25 cellular contexts compared by ENCODE assay signal in genomic region chr1:222539951-222540597, GRCh38. TPM values are rescaled to one million over a fixed set of nuclear protein-coding genes. Genes with fewer than 3 reads are reported as not detected.
A peak's percentile ranks its signal among the peaks of the same experiment; 100 is the strongest.
DNase-seq lines count a peak whose midpoint lies in the region; ATAC-seq, FAIRE-seq and TF ChIP-seq lines count a peak whose summit lies in the region.
"Had no signal": no experiment of that assay in that cellular context is flagged by ENCODE, and none has a peak within 500 bp of the region (broad histone marks: within the 10 kb centered on the region; RNA-seq: fewer than 3 reads in every experiment).

No MANE protein-coding gene starts in this region.

- H3K4me2 ChIP-seq in K562 (ENCODE audit: insufficient read depth, low read length): no peak overlapping the region
- H3K4me2 ChIP-seq: BLaER1 had no signal

- TF ChIP-seq EP300 in K562 (IDR thresholded peaks at IDR 0.05; ENCODE audit: low read length): no peak

- no peak for TF ChIP-seq POLR2A in K562 (conservative IDR thresholded peaks at IDR 0.05)

- no peak overlapping the region; a peak in 1 of 4 replicates for H3K9ac ChIP-seq in K562 (ENCODE audit: insufficient read depth in 1 of 2, low read depth in 2 of 2, low read length in 2 of 2)
- H3K9ac ChIP-seq: BLaER1 had no signal

- peaks cover 0 to 14% of the 10 kb centered on the region in 2 experiments; a peak in 3 of 5 replicates for H3K27me3 ChIP-seq in K562 (ENCODE audit: control insufficient read depth in 2 of 2, insufficient read depth in 2 of 2, low read length in 2 of 2)
- peaks cover 3% of the 10 kb centered on the region for H3K27me3 ChIP-seq in effector memory CD4-positive, alpha-beta T cell (replicated peaks; ENCODE audit: control insufficient read depth, insufficient read depth, low read length, poor library complexity, severe bottlenecking)
- H3K27me3 ChIP-seq: BLaER1, SJSA1 had no signal

- no peak overlapping the region for H3K27ac ChIP-seq in K562 (ENCODE audit: extremely low read depth, low read depth, low read length)
- no peak overlapping the region for H3K27ac ChIP-seq in effector memory CD4-positive, alpha-beta T cell (ENCODE audit: insufficient read depth, low read length, poor library complexity, severe bottlenecking)
- H3K27ac ChIP-seq: BLaER1, SJSA1 had no signal

- DNase-seq in M059J (ENCODE audit: low read depth): peak; percentile 18
- DNase-seq in K562 (ENCODE audit: extremely low read depth in 1 of 4, low spot score in 3 of 4): no peak
- DNase-seq in iris pigment epithelial cell (ENCODE audit: low read depth): peak; percentile 10
- DNase-seq in globus pallidus (ENCODE audit: low spot score): no peak
- DNase-seq in effector memory CD4-positive, alpha-beta T cell: no peak
- DNase-seq: Caco-2; CD4-positive, alpha-beta T cell; DMS 273 treated with DMSO at 0.1 percent for 48 hours; DND-41; H7; HFFc6; KG1; MV-4-11; NCI-H1694 treated with DMSO at 0.1 percent for 48 hours; NCI-H446 treated with DMSO at 0.1 percent for 48 hours; NCI-H526 treated with DMSO at 0.1 percent for 48 hours; OCI-M1 had no signal

- TF ChIP-seq RAD21 in K562 (CRISPR knock-in tag; conservative IDR thresholded peaks at IDR 0.05 in 1 of 2, IDR thresholded peaks at IDR 0.05 in 1 of 2): no peak

- POLR2A ChIA-PET in K562 (lab: Yijun Ruan, JAX): interaction anchor here (1.2 to 1.5 kb wide), 2 partner anchors 13 to 16 kb away, joined by 3 to 4 read pairs; no protein-coding TSS in a partner anchor

- H3K9me1 ChIP-seq in K562 (ENCODE audit: control insufficient read depth, insufficient read depth, low read length): no peaks in the 10 kb centered on the region

- TF ChIP-seq CTCF in K562 (IDR thresholded peaks at IDR 0.05 in 2 of 3, conservative IDR thresholded peaks at IDR 0.05 in 1 of 3; ENCODE audit: insufficient read depth in 2 of 3, low read depth in 1 of 3, low read length in 3 of 3): no peak

- in situ Hi-C loops in K562 (cut with MboI): no loop called here

- intact Hi-C loops in K562 (cut with micrococcal nuclease): loop anchor here (5.0 kb wide), 1 partner anchor 92 kb away; no protein-coding TSS in a partner anchor

- no peaks in the 10 kb centered on the region for H3K36me3 ChIP-seq in K562 (ENCODE audit: control insufficient read depth, insufficient read depth, low read length)
- no peaks in the 10 kb centered on the region for H3K36me3 ChIP-seq in effector memory CD4-positive, alpha-beta T cell (ENCODE audit: control insufficient read depth, insufficient read depth, low read length)
- H3K36me3 ChIP-seq: BLaER1, SJSA1 had no signal

- H3K4me3 ChIP-seq in K562: no peak overlapping the region
- H3K4me3 ChIP-seq in effector memory CD4-positive, alpha-beta T cell (ENCODE audit: insufficient read depth, low read depth, low read length, poor library complexity, severe bottlenecking): no peak overlapping the region
- H3K4me3 ChIP-seq: BLaER1, SJSA1 had no signal

- no peaks in the 10 kb centered on the region for H3K79me2 ChIP-seq in K562 (ENCODE audit: control insufficient read depth, insufficient read depth, low read length)

- FAIRE-seq in K562 (lab: Jason Lieb, UNC): no peak
- FAIRE-seq: GM12892, GM19239, HepG2 had no signal

- H3K4me1 ChIP-seq in K562 (replicated peaks in 1 of 2; ENCODE audit: control insufficient read depth in 2 of 2, insufficient read depth in 2 of 2, low read length in 2 of 2): peaks cover 0 to 6% of the 10 kb centered on the region in 2 experiments; a peak in 4 of 5 replicates
- H3K4me1 ChIP-seq in effector memory CD4-positive, alpha-beta T cell (ENCODE audit: control insufficient read depth, insufficient read depth, low read length, poor library complexity, severe bottlenecking): no peaks in the 10 kb centered on the region
- H3K4me1 ChIP-seq: BLaER1, Caco-2 had no signal

- no peaks in the 10 kb centered on the region for H3K9me3 ChIP-seq in K562 (replicated peaks; ENCODE audit: control insufficient read depth, insufficient read depth, low read depth, low read length)
- no peaks in the 10 kb centered on the region for H3K9me3 ChIP-seq in effector memory CD4-positive, alpha-beta T cell (ENCODE audit: control insufficient read depth, low read length)
- H3K9me3 ChIP-seq: BLaER1, Caco-2, SJSA1 had no signal

- WGBS in K562 (ENCODE audit: insufficient coverage, low coverage, missing lambda C conversion rate): 23% methylated on average over 16 of the region's 16 CpGs

- ATAC-seq in K562 (no peak), GM18873 (IDR thresholded peaks at IDR 0.05; ENCODE audit: low FRiP score, unreplicated experiment) (no peak), GM19463 (IDR thresholded peaks at IDR 0.05; ENCODE audit: unreplicated experiment) (no peak)
- ATAC-seq: HepG2, Right ventricle myocardium inferior had no signal

- CTCF ChIA-PET in K562 (lab: Yijun Ruan, JAX; ENCODE audit: low intra/inter-chr PET ratio): no interaction called here

- BruUV-seq in K562 (replicated peaks; lab: Mats Ljungman, UMichigan): no TSS peak

- H2AFZ ChIP-seq in K562 (ENCODE audit: low read depth, low read length): peak overlapping the region; percentile 36; the same call in 1 of the 2 replicates

- H4K20me1 ChIP-seq in K562 (replicated peaks; ENCODE audit: control insufficient read depth, insufficient read depth, low read length): no peaks in the 10 kb centered on the region
- H4K20me1 ChIP-seq: BLaER1 had no signal

TF ChIP-seq in K562, 482 proteins besides CTCF, POLR2A, EP300 and RAD21 (continues in another document):
- TF ChIP-seq POLR2AphosphoS5 (IDR thresholded peaks at IDR 0.05; ENCODE audit: control insufficient read depth, insufficient read depth, low read depth, low read length): no peak
- no peak for TF ChIP-seq KDM1A (IDR thresholded peaks at IDR 0.05)
- no peak for TF ChIP-seq E2F3 (CRISPR knock-in tag; IDR thresholded peaks at IDR 0.05)
- TF ChIP-seq HDAC1 (IDR thresholded peaks at IDR 0.05): no peak
- TF ChIP-seq ZNF134 (CRISPR knock-in tag; conservative IDR thresholded peaks at IDR 0.05): no peak
- no peak for TF ChIP-seq ZBTB1 (CRISPR knock-in tag; IDR thresholded peaks at IDR 0.05; ENCODE audit: borderline replicate concordance, low read depth)
- TF ChIP-seq THAP12 (CRISPR knock-in tag; IDR thresholded peaks at IDR 0.05): no peak

RNA-seq across cellular contexts. Expression of gene HHIPL2, which starts 7.8 kb away (rescaled TPM):
- total RNA-seq in M059J (2014; rRNA removed; shearing (Covaris generic)): 3.3 and 3.9 TPM in 2 replicates
- 0.23 and 0.92 TPM in 2 replicates for total RNA-seq in K562 (2011; cell fraction: chromatin; rRNA removed; ENCODE audit: low replicate concordance)
- total RNA-seq in K562 (2011; cell fraction: nucleolus; rRNA removed): 0.33 and 0.39 TPM in 2 replicates
- total RNA-seq in K562 (2011; cell fraction: nucleoplasm; rRNA removed): not detected in 2 replicates
- total RNA-seq in K562 (2014; rRNA removed): 0.05 and 0.16 TPM in 2 replicates
- 0.54 and 0.55 TPM in 2 replicates for total RNA-seq in K562 (2014; rRNA removed; fragmentation: Illumina TruSeq; extraction: Trizol)
- total RNA-seq in K562 (2015; rRNA removed; fragmentation: Illumina TruSeq; extraction: Trizol): 0.11 and 0.33 TPM in 2 replicates
- total RNA-seq in K562 (2021): 0.22 and 0.40 TPM in 2 replicates
- polyA plus RNA-seq in K562 (2011; rRNA removed): 0.15 and 0.18 TPM in 2 replicates
- polyA plus RNA-seq in K562 (2011; cell fraction: cytosol; rRNA removed): 0.03 and 0.04 TPM in 2 replicates
- polyA plus RNA-seq in K562 (2011; cell fraction: nucleus; rRNA removed): 0.68 and 1.4 TPM in 2 replicates
- 0.35 and 1.0 TPM in 2 replicates for polyA plus RNA-seq in K562 (2012)
- polyA plus RNA-seq in K562 (2014; fragmentation: Illumina TruSeq; extraction: Trizol): 0.15 and 0.83 TPM in 2 replicates
- under 1 TPM in 1 of 2 experiments, not detected in 1; 0.18 TPM for polyA plus RNA-seq in K562 (2014; fragmentation: Nextera tagmentation; extraction: Ambion mirVana)
- 0.60 and 1.1 TPM in 2 replicates for polyA plus RNA-seq in K562 (2014; rRNA removed)
- not detected in 2 replicates for polyA minus RNA-seq in K562 (2011; rRNA and poly(A)+ RNA removed)
- polyA minus RNA-seq in K562 (2011; cell fraction: cytosol; rRNA and poly(A)+ RNA removed): not detected in 2 replicates
- not detected in 2 replicates for polyA minus RNA-seq in K562 (2011; cell fraction: nucleus; rRNA and poly(A)+ RNA removed)
- total RNA-seq: Right ventricle myocardium inferior had no signal

RNA-seq across cellular contexts. Expression of gene TAF1A, which starts 49.7 kb away (rescaled TPM):
- 9.3 and 16.7 TPM in 2 replicates for total RNA-seq in M059J (2014; rRNA removed; shearing (Covaris generic))
- 18.1 and 45.1 TPM in 2 replicates for total RNA-seq in K562 (2011; cell fraction: chromatin; rRNA removed; ENCODE audit: low replicate concordance)
- 5.3 and 6.3 TPM in 2 replicates for total RNA-seq in K562 (2011; cell fraction: nucleolus; rRNA removed)
- 16.3 and 24.0 TPM in 2 replicates for total RNA-seq in K562 (2011; cell fraction: nucleoplasm; rRNA removed)
- total RNA-seq in K562 (2014; rRNA removed) (16.9 and 23.3 TPM in 2 replicates), K562 (2014; rRNA removed; fragmentation: Illumina TruSeq; extraction: Trizol) (32.6 and 33.0 TPM in 2 replicates), K562 (2015; rRNA removed; fragmentation: Illumina TruSeq; extraction: Trizol) (27.3 and 30.8 TPM in 2 replicates), K562 (2021) (22.2 and 23.4 TPM in 2 replicates)
- polyA plus RNA-seq in K562 (2011; rRNA removed) (14.6 and 17.8 TPM in 2 replicates), K562 (2014; fragmentation: Illumina TruSeq; extraction: Trizol) (20.2 and 25.3 TPM in 2 replicates), K562 (2014; fragmentation: Nextera tagmentation; extraction: Ambion mirVana) (10 to 100 TPM; 33.6 to 36.8 TPM), K562 (2014; rRNA removed) (19.3 and 20.0 TPM in 2 replicates)
- 2.8 and 6.9 TPM in 2 replicates for polyA plus RNA-seq in K562 (2011; cell fraction: cytosol; rRNA removed)
- 15.1 and 19.4 TPM in 2 replicates for polyA plus RNA-seq in K562 (2011; cell fraction: nucleus; rRNA removed)
- polyA plus RNA-seq in K562 (2012): 8.4 and 17.0 TPM in 2 replicates
- polyA minus RNA-seq in K562 (2011; rRNA and poly(A)+ RNA removed): 18.5 and 20.2 TPM in 2 replicates
- 6.5 and 13.6 TPM in 2 replicates for polyA minus RNA-seq in K562 (2011; cell fraction: cytosol; rRNA and poly(A)+ RNA removed)
- 17.0 and 25.1 TPM in 2 replicates for polyA minus RNA-seq in K562 (2011; cell fraction: nucleus; rRNA and poly(A)+ RNA removed)

Comparison
In these comparisons a context has a peak if more than half of its experiments do, and no peak if none do; other contexts are left out.
1. DNase-seq: peak in M059J (single experiment) and iris pigment epithelial cell (single experiment); none in K562 (0 of 4), globus pallidus (single experiment) and effector memory CD4-positive, alpha-beta T cell (0 of 3).